Comparison of ENCODE assay signal across 8 cellular contexts in the genomic region with DNA sequence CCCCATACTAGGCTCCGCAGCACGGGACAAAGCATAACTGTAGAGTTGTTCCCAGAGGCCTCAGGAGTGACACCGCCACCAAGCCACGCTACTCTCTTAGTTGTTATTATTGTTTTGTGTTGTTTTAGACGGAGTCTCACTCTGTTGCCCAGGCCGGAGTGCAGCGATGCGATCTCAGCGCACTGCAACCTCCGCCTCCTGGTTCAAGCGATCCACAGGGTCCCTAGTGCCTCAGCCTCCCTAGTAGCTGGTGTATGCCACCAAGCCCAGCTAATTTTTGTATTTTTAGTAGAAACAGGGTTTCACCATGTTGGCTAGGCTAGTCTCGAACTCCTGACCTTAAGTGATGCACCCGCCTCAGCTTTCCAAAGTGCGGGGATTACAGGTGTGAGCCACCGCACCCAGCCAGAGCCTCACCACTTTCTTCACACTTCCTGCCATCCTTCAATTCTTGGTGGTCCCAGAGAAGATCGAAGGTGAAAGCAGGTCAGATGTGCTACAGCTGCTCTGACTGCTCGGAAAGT. TPM values are rescaled to one million over a fixed set of nuclear protein-coding genes. Genes with fewer than 3 reads are reported as not detected.
DNase-seq lines count a peak whose midpoint lies in the region; ATAC-seq, FAIRE-seq and TF ChIP-seq lines count a peak whose summit lies in the region.

No MANE protein-coding gene starts in this region.

- H3K4me3 ChIP-seq in OCI-LY7 (ENCODE audit: low read depth, low read length, poor library complexity, severe bottlenecking) (peak overlapping the region; percentile 74), endothelial cell of umbilical vein (replicated peaks in 1 of 3; ENCODE audit: insufficient read depth in 1 of 3, low read depth in 1 of 3, low read length in 3 of 3) (peak overlapping the region; percentile 26 to 68 (median 62)), neuronal stem cell (ENCODE audit: low read length in 2 of 2) (peak overlapping the region; percentile 76 to 99)

- H3K27ac Mint-ChIP-seq in CD14-positive monocyte: peak overlapping the region in 6 of 7 donors; percentile 87 to 95 (median 92)

- peaks cover 15% of the 10 kb centered on the region for H3K36me3 ChIP-seq in OCI-LY7 (ENCODE audit: insufficient read depth, low read length)
- no peaks in the 10 kb centered on the region for H3K36me3 ChIP-seq in endothelial cell of umbilical vein (ENCODE audit: control insufficient read depth in 2 of 2, extremely low read depth in 1 of 2, insufficient read depth in 2 of 2, low read length in 2 of 2)
- H3K36me3 ChIP-seq in neuronal stem cell (replicated peaks in 1 of 2; ENCODE audit: control insufficient read depth in 2 of 2, insufficient read depth in 2 of 2, low read length in 2 of 2): peaks cover 3 to 12% of the 10 kb centered on the region in 2 donors

- H3K4me1 ChIP-seq in OCI-LY7 (ENCODE audit: insufficient read depth, low read length, poor library complexity, severe bottlenecking) (peaks cover 40% of the 10 kb centered on the region), endothelial cell of umbilical vein (ENCODE audit: control insufficient read depth, extremely low read depth, insufficient read depth, low read length) (peaks cover 4% of the 10 kb centered on the region), neuronal stem cell (ENCODE audit: control insufficient read depth in 2 of 2, insufficient read depth in 1 of 2, low read depth in 1 of 2, low read length in 2 of 2) (peaks cover 6% of the 10 kb centered on the region in 2 donors)

- DNase-seq in CD14-positive monocyte (ENCODE audit: low spot score) (no peak), OCI-LY7 (ENCODE audit: low spot score) (no peak), endothelial cell of umbilical vein (ENCODE audit: low read depth, low spot score) (no peak), neuronal stem cell (ENCODE audit: low spot score) (no peak), COLO829 (ENCODE audit: low spot score) (no peak)

- BruUV-seq in OCI-LY7 (replicated peaks; lab: Mats Ljungman, UMichigan): no TSS peak
- BruUV-seq in endothelial cell of umbilical vein (replicated peaks; lab: Mats Ljungman, UMichigan): no TSS peak

- no peak overlapping the region for H2BK12ac ChIP-seq in neuronal stem cell (ENCODE audit: low read length)

- H4K91ac ChIP-seq in neuronal stem cell (ENCODE audit: low read depth, low read length, poor library complexity): peak overlapping the region; percentile 93

- H3K27me3 ChIP-seq in endothelial cell of umbilical vein (ENCODE audit: control insufficient read depth in 2 of 2, insufficient read depth in 2 of 2, low read length in 2 of 2): no peaks in the 10 kb centered on the region
- H3K27me3 ChIP-seq in neuronal stem cell (ENCODE audit: control insufficient read depth in 3 of 3, insufficient read depth in 3 of 3, low read depth in 1 of 3, low read length in 3 of 3): no peaks in the 10 kb centered on the region

- no peak overlapping the region for H2BK15ac ChIP-seq in neuronal stem cell (ENCODE audit: low read length)

- peaks cover 0 to 2% (median 0%) of the 10 kb centered on the region in 7 donors for H3K9me3 Mint-ChIP-seq in CD14-positive monocyte

- POLR2A ChIA-PET in OCI-LY7 (lab: Charles Lee): interaction anchor here (1.4 to 1.5 kb wide), 2 partner anchors 10 to 49 kb away, joined by 3 to 4 read pairs; no protein-coding TSS in a partner anchor
- POLR2A ChIA-PET in endothelial cell of umbilical vein (lab: Charles Lee): interaction anchor here (1.2 kb wide), 2 partner anchors 9 to 11 kb away, joined by 5 read pairs; partner anchors contain the start of gene RPL7L1

- H3K4me1 Mint-ChIP-seq in CD14-positive monocyte: peaks cover 30% of the 10 kb centered on the region

- H3K9me2 ChIP-seq in OCI-LY7 (ENCODE audit: insufficient read depth, low read length): no peaks in the 10 kb centered on the region

- H3K27me3 Mint-ChIP-seq in CD14-positive monocyte (ENCODE audit: low read depth in 3 of 3): no peaks in the 10 kb centered on the region

- no peaks in the 10 kb centered on the region for H4K20me1 ChIP-seq in OCI-LY7 (ENCODE audit: insufficient read depth, low read length)
- H4K20me1 ChIP-seq in endothelial cell of umbilical vein (replicated peaks; ENCODE audit: control insufficient read depth, extremely low read depth, insufficient read depth, low read length): no peaks in the 10 kb centered on the region

- H2AK5ac ChIP-seq in neuronal stem cell (ENCODE audit: low read depth, low read length): peak overlapping the region; percentile 47

- no peaks in the 10 kb centered on the region for H3K9me1 ChIP-seq in endothelial cell of umbilical vein (replicated peaks; ENCODE audit: control insufficient read depth, extremely low read depth, insufficient read depth, low read length)

- H2AFZ ChIP-seq in OCI-LY7 (ENCODE audit: low read length): peak overlapping the region; percentile 69
- H2AFZ ChIP-seq in endothelial cell of umbilical vein (ENCODE audit: low read depth, low read length): peak overlapping the region; percentile 77
- peak overlapping the region; percentile 91 for H2AFZ ChIP-seq in neuronal stem cell (ENCODE audit: low read length)

- H4K8ac ChIP-seq in neuronal stem cell (ENCODE audit: low read depth, low read length): no peak overlapping the region

- peak overlapping the region; percentile 98 for H3K23ac ChIP-seq in neuronal stem cell (ENCODE audit: low read depth, low read length, poor library complexity)

- no peak for TF ChIP-seq POLR2A in endothelial cell of umbilical vein (IDR thresholded peaks at IDR 0.05; ENCODE audit: low read depth, low read length)

- H3K27ac ChIP-seq in OCI-LY7 (ENCODE audit: low read depth, low read length, poor library complexity, severe bottlenecking) (peak overlapping the region; percentile 76), endothelial cell of umbilical vein (ENCODE audit: insufficient read depth, low read depth, low read length) (no peak overlapping the region), neuronal stem cell (replicated peaks; ENCODE audit: low read length) (peak overlapping the region; percentile 99)

- ATAC-seq in GM21423 (IDR thresholded peaks at IDR 0.05; ENCODE audit: unreplicated experiment) (no peak), esophagus mucosa (no peak), GM19324 (IDR thresholded peaks at IDR 0.05; ENCODE audit: low FRiP score, unreplicated experiment) (no peak)

- H3K9me3 ChIP-seq in OCI-LY7 (ENCODE audit: low read length) (no peaks in the 10 kb centered on the region), endothelial cell of umbilical vein (replicated peaks; ENCODE audit: control insufficient read depth, insufficient read depth, low read length) (no peaks in the 10 kb centered on the region), neuronal stem cell (replicated peaks in 1 of 2; ENCODE audit: control insufficient read depth in 2 of 2, insufficient read depth in 1 of 2, low read depth in 1 of 2, low read length in 2 of 2) (no peaks in the 10 kb centered on the region)

- no peak overlapping the region for H2BK5ac ChIP-seq in neuronal stem cell (ENCODE audit: low read length)

- peaks cover 12 to 16% of the 10 kb centered on the region in 2 donors for H3K36me3 Mint-ChIP-seq in CD14-positive monocyte

- H3K9ac ChIP-seq in endothelial cell of umbilical vein (replicated peaks; ENCODE audit: extremely low read depth, insufficient read depth, low read length) (peak overlapping the region; percentile 78), neuronal stem cell (ENCODE audit: low read depth, low read length, poor library complexity) (no peak overlapping the region)

- CTCF ChIA-PET in OCI-LY7 (lab: Charles Lee; ENCODE audit: unreplicated experiment): no interaction called here
- CTCF ChIA-PET in endothelial cell of umbilical vein (lab: Charles Lee): no interaction called here

- peak overlapping the region; percentile 91 for H3K18ac ChIP-seq in neuronal stem cell (ENCODE audit: low read length)

- H3K79me1 ChIP-seq in neuronal stem cell (ENCODE audit: low read depth, low read length): no peaks in the 10 kb centered on the region

- H3K79me2 ChIP-seq in OCI-LY7 (ENCODE audit: insufficient read depth, low read depth, low read length) (peaks cover 8% of the 10 kb centered on the region; the same call in 1 of the 2 replicates), endothelial cell of umbilical vein (ENCODE audit: control insufficient read depth, insufficient read depth, low read length) (no peaks in the 10 kb centered on the region)

- dilution Hi-C loops in endothelial cell of umbilical vein (cut with MboI; ENCODE audit: extremely low pct_ligation_motif_present, low sequenced_read_pairs): no loop called here

- no peak overlapping the region for H3K4ac ChIP-seq in neuronal stem cell (ENCODE audit: low read length)

- TF ChIP-seq CTCF in CD14-positive monocyte (IDR thresholded peaks at IDR 0.05): no peak
- TF ChIP-seq CTCF in OCI-LY7 (conservative IDR thresholded peaks at IDR 0.05; ENCODE audit: low read length): no peak
- TF ChIP-seq CTCF in endothelial cell of umbilical vein (IDR thresholded peaks at IDR 0.05; ENCODE audit: extremely low read depth in 1 of 2, insufficient read depth in 1 of 2, low read depth in 1 of 2, low read length in 2 of 2): no peak

- intact Hi-C loops in CD14-positive monocyte (cut with micrococcal nuclease): loop anchor here (5.0 to 10.0 kb wide), 3 partner anchors 146 to 674 kb away; partner anchors contain the start of genes MRPS10 (in 1 of the 2) and TBCC (in 1 of the 2)
- intact Hi-C loops in OCI-LY7 (cut with micrococcal nuclease; ENCODE audit: unreplicated experiment): loop anchor here (5.0 kb wide), 2 partner anchors 144 to 329 kb away; partner anchors contain the start of genes TBCC and UBR2
- intact Hi-C loops in endothelial cell of umbilical vein (cut with micrococcal nuclease): loop anchor here (5.0 kb wide), 1 partner anchor 144 kb away; the partner anchor contains the start of gene TBCC

- WGBS in neuronal stem cell (ENCODE audit: extremely low coverage in 2 of 2, insufficient read length in 2 of 2, insufficient replicate concordance in 1 of 2), 2 donors: no CpG with 5 or more reads among the region's 17 CpGs

- peak overlapping the region; percentile 94 to 97 for H3K4me3 Mint-ChIP-seq in CD14-positive monocyte

- no peak for FAIRE-seq in endothelial cell of umbilical vein (lab: Jason Lieb, UNC)

- no peak overlapping the region for H2BK120ac ChIP-seq in neuronal stem cell (ENCODE audit: low read depth, low read length)

- H3K4me2 ChIP-seq in OCI-LY7 (ENCODE audit: low read length) (peak overlapping the region; percentile 72), endothelial cell of umbilical vein (ENCODE audit: insufficient read depth, low read length) (peak overlapping the region; percentile 22), neuronal stem cell (ENCODE audit: insufficient read depth, low read length, poor library complexity, severe bottlenecking) (peak overlapping the region; percentile 82)

- H3K14ac ChIP-seq in neuronal stem cell (ENCODE audit: low read length): no peak overlapping the region

RNA-seq across cellular contexts. Expression of gene RPL7L1, which starts 11.8 kb away (rescaled TPM):
- polyA plus RNA-seq in CD14-positive monocyte (10 to 100 TPM; 29.7 to 35.5 TPM), endothelial cell of umbilical vein (31.1 and 36.9 TPM in 2 replicates)
- 83.2 and 101 TPM in 2 replicates for total RNA-seq in OCI-LY7 (2014; rRNA removed; shearing (Covaris generic))
- total RNA-seq in OCI-LY7 (2022) (109 and 123 TPM in 2 replicates), endothelial cell of umbilical vein (94.4 and 103 TPM in 2 replicates), esophagus mucosa (62.7 TPM)
- 45.1 and 46.4 TPM in 2 replicates for polyA plus RNA-seq in endothelial cell of umbilical vein (2011; cell fraction: cytosol; rRNA removed)
- polyA plus RNA-seq in endothelial cell of umbilical vein (2011; cell fraction: nucleus; rRNA removed): 22.7 and 29.3 TPM in 2 replicates
- polyA plus RNA-seq in endothelial cell of umbilical vein (2012): 76.1 and 116 TPM in 2 replicates
- 48.1 and 48.9 TPM in 2 replicates for polyA minus RNA-seq in endothelial cell of umbilical vein
- 47.2 TPM for polyA minus RNA-seq in endothelial cell of umbilical vein (2011; cell fraction: cytosol; rRNA and poly(A)+ RNA removed)
- 33.2 and 38.6 TPM in 2 replicates for polyA minus RNA-seq in endothelial cell of umbilical vein (2011; cell fraction: nucleus; rRNA and poly(A)+ RNA removed)
- 69.1 TPM for polyA plus RNA-seq in neuronal stem cell (2013, experiment 1 of 2)
- polyA plus RNA-seq in neuronal stem cell (2013, experiment 2 of 2): 69.7 TPM

RNA-seq across cellular contexts. Expression of gene PTCRA, which starts 24.6 kb away (rescaled TPM):
- polyA plus RNA-seq in CD14-positive monocyte (under 1 TPM; 0.55 to 0.83 TPM), endothelial cell of umbilical vein (0.13 TPM in 1 of 2 replicates, not detected in the other)
- 0.72 and 0.85 TPM in 2 replicates for total RNA-seq in OCI-LY7 (2014; rRNA removed; shearing (Covaris generic))
- total RNA-seq in OCI-LY7 (2022) (0.91 TPM in 1 of 2 replicates, not detected in the other), endothelial cell of umbilical vein (not detected in 2 replicates), esophagus mucosa (not detected)
- polyA plus RNA-seq in endothelial cell of umbilical vein (2011; cell fraction: cytosol; rRNA removed): not detected in 2 replicates
- not detected in 2 replicates for polyA plus RNA-seq in endothelial cell of umbilical vein (2011; cell fraction: nucleus; rRNA removed)
- polyA plus RNA-seq in endothelial cell of umbilical vein (2012): not detected in 2 replicates
- 0.29 TPM in 1 of 2 replicates, not detected in the other for polyA minus RNA-seq in endothelial cell of umbilical vein
- polyA minus RNA-seq in endothelial cell of umbilical vein (2011; cell fraction: cytosol; rRNA and poly(A)+ RNA removed): not detected
- not detected in 2 replicates for polyA minus RNA-seq in endothelial cell of umbilical vein (2011; cell fraction: nucleus; rRNA and poly(A)+ RNA removed)
- polyA plus RNA-seq in neuronal stem cell (2013, experiment 1 of 2): not detected
- polyA plus RNA-seq in neuronal stem cell (2013, experiment 2 of 2): not detected

RNA-seq across cellular contexts. Expression of gene CNPY3, which starts 38.0 kb away (rescaled TPM):
- polyA plus RNA-seq in CD14-positive monocyte (100 to 1,000 TPM; 237 to 295 TPM), endothelial cell of umbilical vein (40.8 and 46.4 TPM in 2 replicates)
- total RNA-seq in OCI-LY7 (2014; rRNA removed; shearing (Covaris generic)): 64.7 and 69.3 TPM in 2 replicates
- total RNA-seq in OCI-LY7 (2022) (70.5 and 77.2 TPM in 2 replicates), endothelial cell of umbilical vein (43.3 and 53.1 TPM in 2 replicates), esophagus mucosa (13.6 TPM)
- 49.1 and 51.6 TPM in 2 replicates for polyA plus RNA-seq in endothelial cell of umbilical vein (2011; cell fraction: cytosol; rRNA removed)
- 31.4 and 34.4 TPM in 2 replicates for polyA plus RNA-seq in endothelial cell of umbilical vein (2011; cell fraction: nucleus; rRNA removed)
- polyA plus RNA-seq in endothelial cell of umbilical vein (2012): 27.0 and 33.6 TPM in 2 replicates
- polyA minus RNA-seq in endothelial cell of umbilical vein: 28.2 and 31.4 TPM in 2 replicates
- 21.9 TPM for polyA minus RNA-seq in endothelial cell of umbilical vein (2011; cell fraction: cytosol; rRNA and poly(A)+ RNA removed)
- 7.0 and 9.2 TPM in 2 replicates for polyA minus RNA-seq in endothelial cell of umbilical vein (2011; cell fraction: nucleus; rRNA and poly(A)+ RNA removed)
- polyA plus RNA-seq in neuronal stem cell (2013, experiment 1 of 2): 39.7 TPM
- 39.2 TPM for polyA plus RNA-seq in neuronal stem cell (2013, experiment 2 of 2)

Comparison
In these comparisons a context has a peak if more than half of its experiments do, and no peak if none do; other contexts are left out.
1. H3K4me2 ChIP-seq: peak in every context shown above with its lines; median percentile 82 in neuronal stem cell; 72 in OCI-LY7; 22 in endothelial cell of umbilical vein.